Comparison of ENCODE assay signal across 1 cellular context in genomic region chr16:17461951-17462729, GRCh38.
TF ChIP-seq lines count a peak whose summit lies in the region.

No MANE protein-coding gene starts in this region.

TF ChIP-seq in GM12878, 131 proteins besides CTCF, POLR2A, EP300 and RAD21 (continued from another document):
- TF ChIP-seq PKNOX1 (IDR thresholded peaks at IDR 0.05) (no peak), GATAD2B (conservative IDR thresholded peaks at IDR 0.05; ENCODE audit: low read depth) (no peak; the same call in 1 of the 2 replicates), RELB (IDR thresholded peaks at IDR 0.05; ENCODE audit: low read depth) (no peak), ELK1 (IDR thresholded peaks at IDR 0.05; ENCODE audit: low read depth, low read length) (no peak), SMC3 (IDR thresholded peaks at IDR 0.05; ENCODE audit: borderline replicate concordance, low read length) (no peak), ZNF687 (IDR thresholded peaks at IDR 0.05) (0 out of 2 replicates have a peak, but pooled peaks have one; percentile 50), CHD1 (IDR thresholded peaks at IDR 0.05; ENCODE audit: low read depth, low read length) (no peak), MTA2 (IDR thresholded peaks at IDR 0.05; ENCODE audit: low read depth) (0 out of 2 replicates have a peak, but pooled peaks have one; percentile 19), BCL11A (IDR thresholded peaks at IDR 0.05; ENCODE audit: low read depth, low read length) (no peak), SMAD1 (IDR thresholded peaks at IDR 0.05; ENCODE audit: low read depth, partially characterized antibody) (no peak), TBL1XR1 (IDR thresholded peaks at IDR 0.05; ENCODE audit: low read depth, low read length) (no peak), TARDBP (IDR thresholded peaks at IDR 0.05; ENCODE audit: borderline replicate concordance) (no peak), EZH2 (IDR thresholded peaks at IDR 0.05; ENCODE audit: borderline replicate concordance, control insufficient read depth, low read depth, low read length) (no peak), NR2F1 (conservative IDR thresholded peaks at IDR 0.05) (no peak), BHLHE40 (IDR thresholded peaks at IDR 0.05; ENCODE audit: borderline replicate concordance in 1 of 2, low read depth in 2 of 2, low read length in 1 of 2) (peak; percentile 48 to 71; a peak in 3 of 4 replicates), POLR2AphosphoS2 (IDR thresholded peaks at IDR 0.05; ENCODE audit: low read depth, low read length) (no peak), DPF2 (IDR thresholded peaks at IDR 0.05) (peak; percentile 33; the same call in 1 of the 2 replicates), RFX5 (IDR thresholded peaks at IDR 0.05; ENCODE audit: low read depth, low read length) (no peak), HSF1 (IDR thresholded peaks at IDR 0.05; ENCODE audit: low read depth, low read length) (no peak), SIN3A (IDR thresholded peaks at IDR 0.05; ENCODE audit: low read depth, low read length) (no peak), SREBF2 (IDR thresholded peaks at IDR 0.05; ENCODE audit: low read length) (no peak), ZBTB33 (IDR thresholded peaks at IDR 0.05) (no peak), MYC (IDR thresholded peaks at IDR 0.05; ENCODE audit: insufficient read depth, insufficient read length, insufficient replicate concordance, low read length, severe bottlenecking) (no peak), SUPT20H (IDR thresholded peaks at IDR 0.05; ENCODE audit: borderline replicate concordance, control insufficient read depth, low read depth, low read length) (no peak), ZBTB40 (IDR thresholded peaks at IDR 0.05; ENCODE audit: borderline replicate concordance) (no peak), ESRRA (IDR thresholded peaks at IDR 0.05; ENCODE audit: low read length) (no peak)
